1 cellular context compared by ENCODE assay signal in the genomic region with DNA sequence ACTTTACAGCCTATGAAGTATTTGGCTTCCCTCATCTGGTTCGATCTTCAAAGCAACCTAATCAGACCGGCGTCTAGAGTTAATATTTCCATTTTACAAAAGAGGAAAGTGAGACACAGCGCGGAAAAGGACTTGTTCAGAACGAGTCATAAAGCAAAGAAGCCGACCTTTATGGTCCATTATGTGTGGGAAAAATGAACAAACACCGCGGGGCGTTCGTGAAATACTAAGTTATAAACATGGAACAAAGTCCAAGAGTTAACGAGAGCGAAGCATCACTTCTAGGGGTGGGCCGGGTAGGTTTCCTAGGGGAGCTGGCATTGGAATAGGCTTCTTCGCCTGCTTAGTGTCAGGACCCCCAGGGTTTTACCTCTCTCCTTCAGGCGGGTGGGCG.
TF ChIP-seq lines count a peak whose summit lies in the region.

No MANE protein-coding gene starts in this region.

TF ChIP-seq in K562, 482 proteins besides CTCF, POLR2A, EP300 and RAD21:
- 0 out of 4 replicates have a peak, but pooled peaks of 1 of the 2 experiments have one; percentile 3 for TF ChIP-seq FOXA3 (CRISPR knock-in tag; conservative IDR thresholded peaks at IDR 0.05 in 1 of 2, IDR thresholded peaks at IDR 0.05 in 1 of 2)
- TF ChIP-seq, protein P1, sequence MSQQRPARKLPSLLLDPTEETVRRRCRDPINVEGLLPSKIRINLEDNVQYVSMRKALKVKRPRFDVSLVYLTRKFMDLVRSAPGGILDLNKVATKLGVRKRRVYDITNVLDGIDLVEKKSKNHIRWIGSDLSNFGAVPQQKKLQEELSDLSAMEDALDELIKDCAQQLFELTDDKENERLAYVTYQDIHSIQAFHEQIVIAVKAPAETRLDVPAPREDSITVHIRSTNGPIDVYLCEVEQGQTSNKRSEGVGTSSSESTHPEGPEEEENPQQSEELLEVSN (IDR thresholded peaks at IDR 0.05; ENCODE audit: borderline replicate concordance in 1 of 2, extremely low read depth in 1 of 2, insufficient read depth in 1 of 2, insufficient read length in 1 of 2, low read depth in 1 of 2, low read length in 1 of 2, poor library complexity in 1 of 2, severe bottlenecking in 1 of 2): no peak
- TF ChIP-seq, protein P2, sequence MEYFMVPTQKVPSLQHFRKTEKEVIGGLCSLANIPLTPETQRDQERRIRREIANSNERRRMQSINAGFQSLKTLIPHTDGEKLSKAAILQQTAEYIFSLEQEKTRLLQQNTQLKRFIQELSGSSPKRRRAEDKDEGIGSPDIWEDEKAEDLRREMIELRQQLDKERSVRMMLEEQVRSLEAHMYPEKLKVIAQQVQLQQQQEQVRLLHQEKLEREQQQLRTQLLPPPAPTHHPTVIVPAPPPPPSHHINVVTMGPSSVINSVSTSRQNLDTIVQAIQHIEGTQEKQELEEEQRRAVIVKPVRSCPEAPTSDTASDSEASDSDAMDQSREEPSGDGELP (CRISPR knock-in tag; IDR thresholded peaks at IDR 0.05; ENCODE audit: borderline replicate concordance): no peak
- no peak for TF ChIP-seq NR3C1 (CRISPR knock-in tag; IDR thresholded peaks at IDR 0.05)
- TF ChIP-seq FOXM1 (IDR thresholded peaks at IDR 0.05; ENCODE audit: low read depth): no peak
- no peak for TF ChIP-seq FOXM1 (CRISPR knock-in tag; IDR thresholded peaks at IDR 0.05; ENCODE audit: low read depth)
- TF ChIP-seq TSC22D4 (tag; IDR thresholded peaks at IDR 0.05): no peak
- TF ChIP-seq, protein P3, sequence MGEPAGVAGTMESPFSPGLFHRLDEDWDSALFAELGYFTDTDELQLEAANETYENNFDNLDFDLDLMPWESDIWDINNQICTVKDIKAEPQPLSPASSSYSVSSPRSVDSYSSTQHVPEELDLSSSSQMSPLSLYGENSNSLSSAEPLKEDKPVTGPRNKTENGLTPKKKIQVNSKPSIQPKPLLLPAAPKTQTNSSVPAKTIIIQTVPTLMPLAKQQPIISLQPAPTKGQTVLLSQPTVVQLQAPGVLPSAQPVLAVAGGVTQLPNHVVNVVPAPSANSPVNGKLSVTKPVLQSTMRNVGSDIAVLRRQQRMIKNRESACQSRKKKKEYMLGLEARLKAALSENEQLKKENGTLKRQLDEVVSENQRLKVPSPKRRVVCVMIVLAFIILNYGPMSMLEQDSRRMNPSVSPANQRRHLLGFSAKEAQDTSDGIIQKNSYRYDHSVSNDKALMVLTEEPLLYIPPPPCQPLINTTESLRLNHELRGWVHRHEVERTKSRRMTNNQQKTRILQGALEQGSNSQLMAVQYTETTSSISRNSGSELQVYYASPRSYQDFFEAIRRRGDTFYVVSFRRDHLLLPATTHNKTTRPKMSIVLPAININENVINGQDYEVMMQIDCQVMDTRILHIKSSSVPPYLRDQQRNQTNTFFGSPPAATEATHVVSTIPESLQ (CRISPR knock-in tag; IDR thresholded peaks at IDR 0.05): no peak
